Comparison of ENCODE assay signal across 9 cellular contexts in genomic region chr1:66335859-66336640, GRCh38.
A peak's percentile ranks its signal among the peaks of the same experiment; 100 is the strongest.
DNase-seq lines count a peak whose midpoint lies in the region; ATAC-seq and TF ChIP-seq lines count a peak whose summit lies in the region.
"Had no signal": no experiment of that assay in that cellular context is flagged by ENCODE, and none has a peak within 500 bp of the region (broad histone marks: within the 10 kb centered on the region; RNA-seq: fewer than 3 reads in every experiment).

No MANE protein-coding gene starts in this region.

- H3K9me3 Mint-ChIP-seq in activated CD8-positive, alpha-beta memory T cell treated with anti-CD3 and anti-CD28 coated beads, Interleukin-2, amount 10 ng/mL, durations not matched to agents 7 days and 5 days (ENCODE audit: low read depth): no peaks in the 10 kb centered on the region

- CTCF ChIA-PET in activated CD8-positive, alpha-beta memory T cell treated with anti-CD3 and anti-CD28 coated beads, Interleukin-2, amount 10 ng/mL, durations not matched to agents 7 days and 5 days (lab: Charles Lee): interaction anchor here (0.7 to 2.5 kb wide), 10 partner anchors 9 to 110 kb away, joined by 3 to 12 read pairs (median 4); no protein-coding TSS in a partner anchor

- H3K36me3 ChIP-seq in prostate gland: no peaks in the 10 kb centered on the region
- no peaks in the 10 kb centered on the region for H3K36me3 ChIP-seq in aorta (ENCODE audit: control insufficient read depth in 1 of 2, insufficient read depth in 2 of 2, low read length in 1 of 2)

- H3K27ac ChIP-seq in prostate gland (peak overlapping the region; percentile 70 to 88), aorta (ENCODE audit: low read depth in 1 of 2, low read length in 2 of 2) (no peak overlapping the region)

- intact Hi-C loops in prostate gland (cut with DNase I) (no loop called here), aorta (cut with DNase I) (loop anchor here in 1 of 2 donors (10.0 kb wide), 1 partner anchor 109 kb away; no protein-coding TSS in a partner anchor)

- DNase-seq in ELR (ENCODE audit: low read depth): peak; percentile 81
- DNase-seq in NAMALWA (ENCODE audit: low spot score): peak; percentile 93
- peak; percentile 88 for DNase-seq in activated CD8-positive, alpha-beta memory T cell treated with anti-CD3 and anti-CD28 coated beads, Interleukin-2, amount 10 ng/mL, durations not matched to agents 7 days and 5 days
- peak; percentile 26 for DNase-seq in fibroblast of gingiva (ENCODE audit: low read depth)
- peak; percentile 64 for DNase-seq in prostate gland (ENCODE audit: low spot score)
- DNase-seq in aorta: peak; percentile 78 to 85
- DNase-seq in HT-29 (ENCODE audit: low spot score): no peak

- H3K27ac Mint-ChIP-seq in activated CD8-positive, alpha-beta memory T cell treated with anti-CD3 and anti-CD28 coated beads, Interleukin-2, amount 10 ng/mL, durations not matched to agents 7 days and 5 days: peak overlapping the region; percentile 92

- H3K9me3 ChIP-seq in prostate gland: no peaks in the 10 kb centered on the region
- H3K9me3 ChIP-seq in aorta (ENCODE audit: control insufficient read depth, low read length): no peaks in the 10 kb centered on the region

- H3K4me1 ChIP-seq in prostate gland (replicated peaks): peaks cover 4% of the 10 kb centered on the region
- H3K4me1 ChIP-seq in aorta (ENCODE audit: control insufficient read depth in 1 of 2, insufficient read depth in 2 of 2, low read length in 2 of 2): peaks cover 0 to 7% of the 10 kb centered on the region in 2 donors

- no peaks in the 10 kb centered on the region for H3K27me3 Mint-ChIP-seq in activated CD8-positive, alpha-beta memory T cell treated with anti-CD3 and anti-CD28 coated beads, Interleukin-2, amount 10 ng/mL, durations not matched to agents 7 days and 5 days

- ATAC-seq in GM21717 (IDR thresholded peaks at IDR 0.05; ENCODE audit: unreplicated experiment) (peak; percentile 88), aorta (ENCODE audit: low FRiP score) (peak; percentile 73)
- peak; percentile 74 for ATAC-seq in activated CD8-positive, alpha-beta memory T cell treated with anti-CD3 and anti-CD28 coated beads, Interleukin-2, amount 10 ng/mL, durations not matched to agents 7 days and 5 days
- ATAC-seq: K562 had no signal

- no peaks in the 10 kb centered on the region for H3K27me3 ChIP-seq in prostate gland (replicated peaks; ENCODE audit: insufficient read depth)
- no peaks in the 10 kb centered on the region for H3K27me3 ChIP-seq in aorta (ENCODE audit: control insufficient read depth in 1 of 2, insufficient read depth in 2 of 2, low read length in 1 of 2)

- peak; percentile 63 for TF ChIP-seq POLR2A in prostate gland (IDR thresholded peaks at IDR 0.05)

- peak overlapping the region; percentile 85 for H3K4me3 Mint-ChIP-seq in activated CD8-positive, alpha-beta memory T cell treated with anti-CD3 and anti-CD28 coated beads, Interleukin-2, amount 10 ng/mL, durations not matched to agents 7 days and 5 days

- no peak for TF ChIP-seq CTCF in prostate gland (IDR thresholded peaks at IDR 0.05)

- 35% methylated on average over 10 of the region's 10 CpGs for WGBS in prostate gland
- 43 to 50% methylated on average over 10 of the region's 10 CpGs for WGBS in aorta, 2 donors

- H3K36me3 Mint-ChIP-seq in activated CD8-positive, alpha-beta memory T cell treated with anti-CD3 and anti-CD28 coated beads, Interleukin-2, amount 10 ng/mL, durations not matched to agents 7 days and 5 days: peaks cover 67% of the 10 kb centered on the region

- H3K4me3 ChIP-seq in prostate gland (peak overlapping the region; percentile 46 to 49), aorta (ENCODE audit: low read length in 2 of 2) (peak overlapping the region in 1 of 2 donors; percentile 14)
- H3K4me3 ChIP-seq: K562 had no signal

- H3K4me1 Mint-ChIP-seq in activated CD8-positive, alpha-beta memory T cell treated with anti-CD3 and anti-CD28 coated beads, Interleukin-2, amount 10 ng/mL, durations not matched to agents 7 days and 5 days: peaks cover 44% of the 10 kb centered on the region

Comparison
In these comparisons a context has a peak if more than half of its experiments do, and no peak if none do; other contexts are left out.
1. H3K27ac ChIP-seq: peak in prostate gland (2 of 2); none in aorta (0 of 2).
2. Peak in every context shown above with its lines, with median percentiles within 50 percentile points of each other: ATAC-seq.